2 cellular contexts compared by ENCODE assay signal in the genomic region with DNA sequence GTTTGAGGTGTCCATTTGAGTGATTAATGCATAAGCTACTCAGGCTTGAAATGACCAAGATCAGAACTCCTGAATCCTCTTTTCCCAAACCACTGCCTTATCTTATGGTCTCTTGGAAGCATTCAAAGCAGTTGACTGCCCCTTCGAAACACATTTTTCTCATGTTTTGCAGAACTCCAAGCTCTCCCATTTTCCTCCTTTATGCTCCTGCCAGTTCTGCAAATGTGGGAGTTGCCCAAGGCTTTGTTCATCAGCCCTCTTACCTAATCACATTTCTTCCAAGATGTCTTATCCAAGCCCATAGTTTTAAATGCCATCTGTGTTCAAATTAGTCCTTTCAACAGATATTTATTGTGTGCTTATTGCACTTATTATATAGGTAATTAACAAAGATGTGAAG.
TF ChIP-seq lines count a peak whose summit lies in the region.

No MANE protein-coding gene starts in this region.

TF ChIP-seq in HepG2, 621 proteins besides CTCF, POLR2A, EP300 and RAD21:
- TF ChIP-seq POLR2G (IDR thresholded peaks at IDR 0.05; ENCODE audit: low read depth, low read length) = 0 out of 2 replicates have a peak, but pooled peaks have one; percentile 8
- TF ChIP-seq, protein P1, sequence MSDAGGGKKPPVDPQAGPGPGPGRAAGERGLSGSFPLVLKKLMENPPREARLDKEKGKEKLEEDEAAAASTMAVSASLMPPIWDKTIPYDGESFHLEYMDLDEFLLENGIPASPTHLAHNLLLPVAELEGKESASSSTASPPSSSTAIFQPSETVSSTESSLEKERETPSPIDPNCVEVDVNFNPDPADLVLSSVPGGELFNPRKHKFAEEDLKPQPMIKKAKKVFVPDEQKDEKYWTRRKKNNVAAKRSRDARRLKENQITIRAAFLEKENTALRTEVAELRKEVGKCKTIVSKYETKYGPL (CRISPR knock-in tag; IDR thresholded peaks at IDR 0.05) = no peak
- TF ChIP-seq KMT2B (CRISPR knock-in tag; IDR thresholded peaks at IDR 0.05) = no peak
- no peak for TF ChIP-seq NR2C2 (CRISPR knock-in tag; IDR thresholded peaks at IDR 0.05; ENCODE audit: borderline replicate concordance)
- TF ChIP-seq ZKSCAN1 (IDR thresholded peaks at IDR 0.05; ENCODE audit: low read length) = no peak
- TF ChIP-seq, protein P2, sequence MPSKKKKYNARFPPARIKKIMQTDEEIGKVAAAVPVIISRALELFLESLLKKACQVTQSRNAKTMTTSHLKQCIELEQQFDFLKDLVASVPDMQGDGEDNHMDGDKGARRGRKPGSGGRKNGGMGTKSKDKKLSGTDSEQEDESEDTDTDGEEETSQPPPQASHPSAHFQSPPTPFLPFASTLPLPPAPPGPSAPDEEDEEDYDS (CRISPR knock-in tag; IDR thresholded peaks at IDR 0.05) = no peak
- TF ChIP-seq ZNF44 (CRISPR knock-in tag; IDR thresholded peaks at IDR 0.05) = no peak
- TF ChIP-seq GTF2F1 (IDR thresholded peaks at IDR 0.05; ENCODE audit: low read length) = no peak
- TF ChIP-seq CENPT (CRISPR knock-in tag; IDR thresholded peaks at IDR 0.05; ENCODE audit: low read depth) = no peak

TF ChIP-seq in WTC11, 78 proteins besides CTCF, POLR2A, EP300 and RAD21:
- TF ChIP-seq, protein P3, sequence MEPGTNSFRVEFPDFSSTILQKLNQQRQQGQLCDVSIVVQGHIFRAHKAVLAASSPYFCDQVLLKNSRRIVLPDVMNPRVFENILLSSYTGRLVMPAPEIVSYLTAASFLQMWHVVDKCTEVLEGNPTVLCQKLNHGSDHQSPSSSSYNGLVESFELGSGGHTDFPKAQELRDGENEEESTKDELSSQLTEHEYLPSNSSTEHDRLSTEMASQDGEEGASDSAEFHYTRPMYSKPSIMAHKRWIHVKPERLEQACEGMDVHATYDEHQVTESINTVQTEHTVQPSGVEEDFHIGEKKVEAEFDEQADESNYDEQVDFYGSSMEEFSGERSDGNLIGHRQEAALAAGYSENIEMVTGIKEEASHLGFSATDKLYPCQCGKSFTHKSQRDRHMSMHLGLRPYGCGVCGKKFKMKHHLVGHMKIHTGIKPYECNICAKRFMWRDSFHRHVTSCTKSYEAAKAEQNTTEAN (CRISPR knock-in tag; IDR thresholded peaks at IDR 0.05) = no peak
- TF ChIP-seq JUN (CRISPR knock-in tag; IDR thresholded peaks at IDR 0.05) = no peak
- no peak for TF ChIP-seq RELA (CRISPR knock-in tag; IDR thresholded peaks at IDR 0.05; ENCODE audit: borderline replicate concordance)
- no peak for TF ChIP-seq KAT7 (CRISPR knock-in tag; IDR thresholded peaks at IDR 0.05; ENCODE audit: borderline replicate concordance)
- TF ChIP-seq GTF2I (CRISPR knock-in tag; conservative IDR thresholded peaks at IDR 0.05) = no peak
- no peak for TF ChIP-seq NFATC4 (CRISPR knock-in tag; IDR thresholded peaks at IDR 0.05)
- TF ChIP-seq, protein P4, sequence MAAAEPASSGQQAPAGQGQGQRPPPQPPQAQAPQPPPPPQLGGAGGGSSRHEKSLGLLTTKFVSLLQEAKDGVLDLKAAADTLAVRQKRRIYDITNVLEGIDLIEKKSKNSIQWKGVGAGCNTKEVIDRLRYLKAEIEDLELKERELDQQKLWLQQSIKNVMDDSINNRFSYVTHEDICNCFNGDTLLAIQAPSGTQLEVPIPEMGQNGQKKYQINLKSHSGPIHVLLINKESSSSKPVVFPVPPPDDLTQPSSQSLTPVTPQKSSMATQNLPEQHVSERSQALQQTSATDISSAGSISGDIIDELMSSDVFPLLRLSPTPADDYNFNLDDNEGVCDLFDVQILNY (CRISPR knock-in tag; IDR thresholded peaks at IDR 0.05) = no peak
- no peak for TF ChIP-seq NR1H2 (CRISPR knock-in tag; IDR thresholded peaks at IDR 0.05)
- TF ChIP-seq GRHL2 (CRISPR knock-in tag; IDR thresholded peaks at IDR 0.05; ENCODE audit: insufficient replicate concordance, severe bottlenecking) = no peak
- TF ChIP-seq ESRRA (CRISPR knock-in tag; IDR thresholded peaks at IDR 0.05; ENCODE audit: borderline replicate concordance) = no peak
